In genomic region chr20:45359406-45360148, GRCh38 we compare ENCODE assay signal across 8 cellular contexts. TPM values are rescaled to one million over a fixed set of nuclear protein-coding genes. Genes with fewer than 3 reads are reported as not detected.
DNase-seq lines count a peak whose midpoint lies in the region; ATAC-seq and TF ChIP-seq lines count a peak whose summit lies in the region.

No MANE protein-coding gene starts in this region.

- H3K27ac ChIP-seq in cingulate gyrus (ENCODE audit: low read depth, low read length) (peak overlapping the region; percentile 85), thyroid gland (peak overlapping the region; percentile 37 to 82 (median 81))

- intact Hi-C loops in thyroid gland (cut with DNase I): no loop called here
- intact Hi-C loops in activated T-helper 2 cell treated with anti-CD3 and anti-CD28 coated beads, Interferon-gamma antibody, Interleukin-2, Interleukin-4, amounts not matched to agents 10 μg/mL and 5 μg/mL and 100 μg/mL, durations not matched to agents 14 hours and 24 hours and 36 hours (cut with micrococcal nuclease): loop anchor here (5.0 kb wide), 1 partner anchor 42 kb away; no protein-coding TSS in a partner anchor

- TF ChIP-seq POLR2A in thyroid gland (IDR thresholded peaks at IDR 0.05): no peak

- H3K36me3 Mint-ChIP-seq in activated T-helper 2 cell treated with anti-CD3 and anti-CD28 coated beads, Interferon-gamma antibody, Interleukin-2, Interleukin-4, amounts not matched to agents 10 μg/mL and 5 μg/mL and 100 μg/mL, durations not matched to agents 14 hours and 24 hours and 36 hours (ENCODE audit: low read depth): no peaks in the 10 kb centered on the region

- H3K4me3 Mint-ChIP-seq in activated T-helper 2 cell treated with anti-CD3 and anti-CD28 coated beads, Interferon-gamma antibody, Interleukin-2, Interleukin-4, amounts not matched to agents 10 μg/mL and 5 μg/mL and 100 μg/mL, durations not matched to agents 14 hours and 24 hours and 36 hours (ENCODE audit: low read depth): no peak overlapping the region

- DNase-seq in MG63: peak; percentile 65
- DNase-seq in lung microvascular endothelial cell (ENCODE audit: low read depth in 2 of 2): peak; percentile 71 to 90
- DNase-seq in thyroid gland: no peak
- no peak for DNase-seq in HUDEP-2 (lab: John Stamatoyannopoulos, UW; ENCODE audit: unreplicated experiment in 76 of 76)
- DNase-seq in inferior parietal cortex (ENCODE audit: extremely low spot score): no peak
- no peak for DNase-seq in activated T-helper 2 cell treated with anti-CD3 and anti-CD28 coated beads, Interferon-gamma antibody, Interleukin-2, Interleukin-4, amounts not matched to agents 10 μg/mL and 5 μg/mL and 100 μg/mL, durations not matched to agents 14 hours and 24 hours and 36 hours (ENCODE audit: low spot score)

- peaks cover 25 to 46% of the 10 kb centered on the region in 2 donors for H3K4me1 ChIP-seq in thyroid gland

- no peaks in the 10 kb centered on the region for H3K9me3 Mint-ChIP-seq in activated T-helper 2 cell treated with anti-CD3 and anti-CD28 coated beads, Interferon-gamma antibody, Interleukin-2, Interleukin-4, amounts not matched to agents 10 μg/mL and 5 μg/mL and 100 μg/mL, durations not matched to agents 14 hours and 24 hours and 36 hours

- ATAC-seq in HG02763 (IDR thresholded peaks at IDR 0.05; ENCODE audit: unreplicated experiment): no peak

- WGBS in thyroid gland, 2 donors: 66 to 82% methylated on average over 9 of the region's 9 CpGs

- H3K4me1 Mint-ChIP-seq in activated T-helper 2 cell treated with anti-CD3 and anti-CD28 coated beads, Interferon-gamma antibody, Interleukin-2, Interleukin-4, amounts not matched to agents 10 μg/mL and 5 μg/mL and 100 μg/mL, durations not matched to agents 14 hours and 24 hours and 36 hours (ENCODE audit: low read depth): peaks cover 53% of the 10 kb centered on the region

- H3K4me3 ChIP-seq in MG63 (no peak overlapping the region), thyroid gland (replicated peaks in 1 of 3) (no peak overlapping the region)

- H3K27me3 ChIP-seq in MG63 (no peaks in the 10 kb centered on the region), thyroid gland (no peaks in the 10 kb centered on the region)

- H3K36me3 ChIP-seq in MG63: peaks cover 2% of the 10 kb centered on the region; the same call in 1 of the 2 replicates
- no peaks in the 10 kb centered on the region for H3K36me3 ChIP-seq in thyroid gland

- H3K27me3 Mint-ChIP-seq in activated T-helper 2 cell treated with anti-CD3 and anti-CD28 coated beads, Interferon-gamma antibody, Interleukin-2, Interleukin-4, amounts not matched to agents 10 μg/mL and 5 μg/mL and 100 μg/mL, durations not matched to agents 14 hours and 24 hours and 36 hours (ENCODE audit: low read depth): no peaks in the 10 kb centered on the region

- H3K9me3 ChIP-seq in MG63 (no peaks in the 10 kb centered on the region), thyroid gland (no peaks in the 10 kb centered on the region)

- no peak overlapping the region for H3K27ac Mint-ChIP-seq in activated T-helper 2 cell treated with anti-CD3 and anti-CD28 coated beads, Interferon-gamma antibody, Interleukin-2, Interleukin-4, amounts not matched to agents 10 μg/mL and 5 μg/mL and 100 μg/mL, durations not matched to agents 14 hours and 24 hours and 36 hours

- no peak for TF ChIP-seq CTCF in thyroid gland (IDR thresholded peaks at IDR 0.05)

RNA-seq across cellular contexts. Expression of gene SYS1, which starts 3.4 kb away (rescaled TPM):
- total RNA-seq in MG63 (2014; rRNA removed; shearing (Covaris generic); ENCODE audit: low replicate concordance): 24.5 and 32.3 TPM in 2 replicates
- 15.9 and 28.4 TPM in 2 replicates for total RNA-seq in lung microvascular endothelial cell
- 10 to 100 TPM; 52.7 to 86.1 (median 76.6) TPM for total RNA-seq in thyroid gland
- 16.8 and 20.1 TPM in 2 replicates for total RNA-seq in activated T-helper 2 cell treated with anti-CD3 and anti-CD28 coated beads, Interferon-gamma antibody, Interleukin-2, Interleukin-4, amounts not matched to agents 10 μg/mL and 5 μg/mL and 100 μg/mL, durations not matched to agents 14 hours and 24 hours and 36 hours

RNA-seq across cellular contexts. Expression of gene SDC4, which starts 11.4 kb away (rescaled TPM):
- total RNA-seq in MG63 (2014; rRNA removed; shearing (Covaris generic); ENCODE audit: low replicate concordance): 204 and 214 TPM in 2 replicates
- 31.8 and 65.1 TPM in 2 replicates for total RNA-seq in lung microvascular endothelial cell
- 100 to 1,000 TPM in 1 of 4 donors, 10 to 100 TPM in 3; 35.5 to 101 (median 63.3) TPM for total RNA-seq in thyroid gland
- total RNA-seq in activated T-helper 2 cell treated with anti-CD3 and anti-CD28 coated beads, Interferon-gamma antibody, Interleukin-2, Interleukin-4, amounts not matched to agents 10 μg/mL and 5 μg/mL and 100 μg/mL, durations not matched to agents 14 hours and 24 hours and 36 hours: 133 and 136 TPM in 2 replicates

RNA-seq across cellular contexts. Expression of gene TP53TG5, which starts 18.5 kb away (rescaled TPM):
- total RNA-seq in MG63 (2014; rRNA removed; shearing (Covaris generic); ENCODE audit: low replicate concordance): not detected in 2 replicates
- not detected in 2 replicates for total RNA-seq in lung microvascular endothelial cell
- total RNA-seq in thyroid gland: not detected
- total RNA-seq in activated T-helper 2 cell treated with anti-CD3 and anti-CD28 coated beads, Interferon-gamma antibody, Interleukin-2, Interleukin-4, amounts not matched to agents 10 μg/mL and 5 μg/mL and 100 μg/mL, durations not matched to agents 14 hours and 24 hours and 36 hours: not detected in 2 replicates

RNA-seq across cellular contexts. Expression of gene DBNDD2, which starts 48.5 kb away (rescaled TPM):
- total RNA-seq in MG63 (2014; rRNA removed; shearing (Covaris generic); ENCODE audit: low replicate concordance): 17.6 and 25.0 TPM in 2 replicates
- 5.0 and 5.2 TPM in 2 replicates for total RNA-seq in lung microvascular endothelial cell
- 10 to 100 TPM; 12.1 to 47.4 (median 20.9) TPM for total RNA-seq in thyroid gland
- total RNA-seq in activated T-helper 2 cell treated with anti-CD3 and anti-CD28 coated beads, Interferon-gamma antibody, Interleukin-2, Interleukin-4, amounts not matched to agents 10 μg/mL and 5 μg/mL and 100 μg/mL, durations not matched to agents 14 hours and 24 hours and 36 hours: 12.3 and 12.8 TPM in 2 replicates

RNA-seq across cellular contexts. Expression of gene MATN4, which starts 51.5 kb away (rescaled TPM):
- not detected in 2 replicates for total RNA-seq in MG63 (2014; rRNA removed; shearing (Covaris generic); ENCODE audit: low replicate concordance)
- total RNA-seq in lung microvascular endothelial cell: not detected in 2 replicates
- 1 to 10 TPM in 1 of 4 donors, not detected in 3; 1.2 TPM for total RNA-seq in thyroid gland
- 0.39 and 0.64 TPM in 2 replicates for total RNA-seq in activated T-helper 2 cell treated with anti-CD3 and anti-CD28 coated beads, Interferon-gamma antibody, Interleukin-2, Interleukin-4, amounts not matched to agents 10 μg/mL and 5 μg/mL and 100 μg/mL, durations not matched to agents 14 hours and 24 hours and 36 hours

Comparison
In these comparisons a context has a peak if more than half of its experiments do, and no peak if none do; other contexts are left out.
1. DNase-seq: peak in MG63 (single experiment) and lung microvascular endothelial cell (2 of 2); none in thyroid gland (0 of 2), HUDEP-2 (0 of 76), inferior parietal cortex (single experiment) and activated T-helper 2 cell treated with anti-CD3 and anti-CD28 coated beads, Interferon-gamma antibody, Interleukin-2, Interleukin-4, amounts not matched to agents 10 μg/mL and 5 μg/mL and 100 μg/mL, durations not matched to agents 14 hours and 24 hours and 36 hours (single experiment).